Comparison of ENCODE assay signal across 1 cellular context in the genomic region with DNA sequence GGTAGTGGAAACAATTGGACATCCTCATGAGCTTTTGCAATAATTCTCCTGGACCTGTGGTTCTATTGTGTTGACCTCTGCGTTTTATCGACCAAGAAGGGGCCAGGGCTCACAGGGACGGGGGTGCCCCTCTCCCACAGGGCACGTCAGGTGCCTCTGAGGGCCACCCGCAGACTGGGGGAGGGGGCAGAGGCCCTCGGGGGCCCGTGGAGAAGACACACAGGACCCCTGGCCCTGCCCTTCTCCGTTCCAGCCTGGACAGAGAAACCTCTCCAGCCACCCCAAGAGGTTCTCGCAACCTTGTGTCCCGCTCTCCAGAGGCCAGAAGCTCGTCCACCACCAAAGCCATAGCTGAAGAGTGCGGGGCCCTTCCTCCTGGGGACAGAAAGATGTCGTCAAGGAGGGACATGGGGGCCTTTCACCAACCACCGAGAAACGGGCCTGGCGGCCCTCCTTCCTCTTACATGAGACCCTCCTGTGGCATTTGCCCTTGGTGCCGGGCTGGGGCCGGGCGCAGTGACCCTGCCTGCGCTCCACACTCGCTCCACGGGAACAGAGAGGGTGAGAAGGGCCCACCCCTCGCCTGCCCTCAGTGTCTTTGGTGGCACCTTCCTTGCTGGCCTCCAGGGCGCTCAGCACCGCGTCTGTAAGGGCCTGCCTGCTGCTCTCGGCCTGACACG.
TF ChIP-seq lines count a peak whose summit lies in the region.

No MANE protein-coding gene starts in this region.

TF ChIP-seq in HCT116, 20 proteins besides CTCF, POLR2A, EP300 and RAD21 (continued from another document):
- TF ChIP-seq, protein P1, sequence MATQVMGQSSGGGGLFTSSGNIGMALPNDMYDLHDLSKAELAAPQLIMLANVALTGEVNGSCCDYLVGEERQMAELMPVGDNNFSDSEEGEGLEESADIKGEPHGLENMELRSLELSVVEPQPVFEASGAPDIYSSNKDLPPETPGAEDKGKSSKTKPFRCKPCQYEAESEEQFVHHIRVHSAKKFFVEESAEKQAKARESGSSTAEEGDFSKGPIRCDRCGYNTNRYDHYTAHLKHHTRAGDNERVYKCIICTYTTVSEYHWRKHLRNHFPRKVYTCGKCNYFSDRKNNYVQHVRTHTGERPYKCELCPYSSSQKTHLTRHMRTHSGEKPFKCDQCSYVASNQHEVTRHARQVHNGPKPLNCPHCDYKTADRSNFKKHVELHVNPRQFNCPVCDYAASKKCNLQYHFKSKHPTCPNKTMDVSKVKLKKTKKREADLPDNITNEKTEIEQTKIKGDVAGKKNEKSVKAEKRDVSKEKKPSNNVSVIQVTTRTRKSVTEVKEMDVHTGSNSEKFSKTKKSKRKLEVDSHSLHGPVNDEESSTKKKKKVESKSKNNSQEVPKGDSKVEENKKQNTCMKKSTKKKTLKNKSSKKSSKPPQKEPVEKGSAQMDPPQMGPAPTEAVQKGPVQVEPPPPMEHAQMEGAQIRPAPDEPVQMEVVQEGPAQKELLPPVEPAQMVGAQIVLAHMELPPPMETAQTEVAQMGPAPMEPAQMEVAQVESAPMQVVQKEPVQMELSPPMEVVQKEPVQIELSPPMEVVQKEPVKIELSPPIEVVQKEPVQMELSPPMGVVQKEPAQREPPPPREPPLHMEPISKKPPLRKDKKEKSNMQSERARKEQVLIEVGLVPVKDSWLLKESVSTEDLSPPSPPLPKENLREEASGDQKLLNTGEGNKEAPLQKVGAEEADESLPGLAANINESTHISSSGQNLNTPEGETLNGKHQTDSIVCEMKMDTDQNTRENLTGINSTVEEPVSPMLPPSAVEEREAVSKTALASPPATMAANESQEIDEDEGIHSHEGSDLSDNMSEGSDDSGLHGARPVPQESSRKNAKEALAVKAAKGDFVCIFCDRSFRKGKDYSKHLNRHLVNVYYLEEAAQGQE (IDR thresholded peaks at IDR 0.05; ENCODE audit: low read depth) = no peak
- TF ChIP-seq CBX3 (IDR thresholded peaks at IDR 0.05; ENCODE audit: low read depth) (no peak), FOSL1 (IDR thresholded peaks at IDR 0.05; ENCODE audit: low read depth) (no peak), TCF7L2 (IDR thresholded peaks at IDR 0.05; ENCODE audit: borderline replicate concordance, extremely low read depth, insufficient read depth, insufficient read length) (no peak), SRF (IDR thresholded peaks at IDR 0.05; ENCODE audit: low read depth) (no peak), POLR2AphosphoS5 (IDR thresholded peaks at IDR 0.05; ENCODE audit: low read depth, low read length) (no peak)
